ENCODE assay signal across 18 cellular contexts in the genomic region with DNA sequence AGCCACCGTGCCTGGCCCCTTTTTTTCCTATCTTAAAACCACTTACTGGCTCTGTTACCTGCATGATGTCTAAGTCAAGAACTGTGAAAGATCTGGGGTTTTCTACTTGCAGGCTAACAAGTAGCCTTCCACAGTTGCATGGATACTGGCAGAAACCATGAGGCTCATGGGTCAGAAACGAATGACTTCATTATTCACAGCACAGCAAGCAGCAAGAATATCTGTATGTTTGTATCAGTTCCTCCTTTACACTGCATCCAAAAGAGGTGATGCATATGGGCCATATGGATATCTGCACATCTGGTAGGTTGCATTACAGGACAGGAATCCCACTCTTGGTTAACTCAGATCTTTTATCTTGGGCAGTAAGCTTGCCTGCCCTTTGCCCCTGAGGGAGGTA.
DNase-seq lines count a peak whose midpoint lies in the region; ATAC-seq, FAIRE-seq and TF ChIP-seq lines count a peak whose summit lies in the region.
"Had no signal": no experiment of that assay in that cellular context is flagged by ENCODE, and none has a peak within 500 bp of the region (broad histone marks: within the 10 kb centered on the region; RNA-seq: fewer than 3 reads in every experiment).

No MANE protein-coding gene starts in this region.

- no peaks in the 10 kb centered on the region for H4K20me1 ChIP-seq in keratinocyte (ENCODE audit: control insufficient read depth, extremely low read depth, insufficient read depth, low read length)

- dilution Hi-C loops in keratinocyte (cut with MboI; ENCODE audit: extremely low pct_ligation_motif_present, low sequenced_read_pairs) = no loop called here

- ATAC-seq in GM19351 (IDR thresholded peaks at IDR 0.05; ENCODE audit: unreplicated experiment) (peak; percentile 48), HG03039 (IDR thresholded peaks at IDR 0.05; ENCODE audit: unreplicated experiment) (peak; percentile 64), sciatic nerve (no peak), aorta (ENCODE audit: low FRiP score) (no peak), HG03135 (IDR thresholded peaks at IDR 0.05; ENCODE audit: unreplicated experiment) (no peak)
- ATAC-seq: A549, SK-N-SH treated with all-trans-retinoic acid at 6 μM for 48 hours had no signal

- no peak overlapping the region for H2AFZ ChIP-seq in keratinocyte (ENCODE audit: control insufficient read depth, low read length)

- no peaks in the 10 kb centered on the region for H3K36me3 ChIP-seq in keratinocyte (ENCODE audit: control insufficient read depth in 2 of 2, extremely low read depth in 1 of 2, insufficient read depth in 2 of 2, low read length in 2 of 2)
- no peaks in the 10 kb centered on the region for H3K36me3 ChIP-seq in aorta (ENCODE audit: control insufficient read depth in 1 of 2, insufficient read depth in 2 of 2, low read length in 1 of 2)
- H3K36me3 ChIP-seq: MG63, Peyer's patch had no signal

- 95 to 97% methylated on average over 2 of the region's 2 CpGs for WGBS in aorta, 2 donors

- peak; percentile 26 for FAIRE-seq in keratinocyte (lab: Jason Lieb, UNC)
- FAIRE-seq: A549, D721Med had no signal

- H3K27ac ChIP-seq in keratinocyte (ENCODE audit: control insufficient read depth, insufficient read depth, low read length) = no peak overlapping the region
- H3K27ac ChIP-seq in aorta (ENCODE audit: low read depth in 1 of 2, low read length in 2 of 2) = no peak overlapping the region
- H3K27ac ChIP-seq: A549, Peyer's patch had no signal

- TF ChIP-seq CTCF in GM12865 (IDR thresholded peaks at IDR 0.05; ENCODE audit: insufficient read depth, low read depth, low read length, missing control alignments) = no peak
- TF ChIP-seq CTCF in keratinocyte (optimal IDR thresholded peaks at IDR 0.05 in 1 of 3, IDR thresholded peaks at IDR 0.05 in 1 of 3, conservative IDR thresholded peaks at IDR 0.05 in 1 of 3; ENCODE audit: extremely low read depth in 1 of 3, insufficient read depth in 2 of 3, low read length in 3 of 3) = no peak

- H3K4me1 ChIP-seq in keratinocyte (ENCODE audit: control insufficient read depth, extremely low read depth, insufficient read depth, low read length) (no peaks in the 10 kb centered on the region), aorta (ENCODE audit: control insufficient read depth in 1 of 2, insufficient read depth in 2 of 2, low read length in 2 of 2) (peaks cover 0 to 3% of the 10 kb centered on the region in 2 donors)
- H3K4me1 ChIP-seq: A549, Peyer's patch had no signal

- H3K9me3 ChIP-seq in keratinocyte (ENCODE audit: control insufficient read depth, low read depth, low read length) = no peaks in the 10 kb centered on the region
- no peaks in the 10 kb centered on the region for H3K9me3 ChIP-seq in aorta (ENCODE audit: control insufficient read depth, low read length)
- H3K9me3 ChIP-seq: A549, MG63, Peyer's patch had no signal

- no peaks in the 10 kb centered on the region for H3K27me3 ChIP-seq in keratinocyte (ENCODE audit: control insufficient read depth, extremely low read depth, insufficient read depth, low read length)
- no peaks in the 10 kb centered on the region for H3K27me3 ChIP-seq in aorta (ENCODE audit: control insufficient read depth in 1 of 2, insufficient read depth in 2 of 2, low read length in 1 of 2)
- H3K27me3 ChIP-seq: MG63, Peyer's patch had no signal

- intact Hi-C loops in sciatic nerve (cut with DNase I) = no loop called here
- intact Hi-C loops in aorta (cut with DNase I) = no loop called here

- DNase-seq in GM12865 (ENCODE audit: low read depth) (peak; percentile 3), keratinocyte (ENCODE audit: low read depth, low spot score) (no peak), sciatic nerve (ENCODE audit: low spot score) (no peak), aorta (no peak)
- DNase-seq: DMS53, GDM1, MG63, NCI-H1092 treated with DMSO at 0.1 percent for 48 hours, NCI-H2029 treated with DMSO at 0.1 percent for 48 hours, NCI-H2171 treated with DMSO at 0.1 percent for 48 hours, NCI-H524 treated with DMSO at 0.1 percent for 48 hours, Peyer's patch had no signal

- no peak overlapping the region for H3K4me2 ChIP-seq in keratinocyte (ENCODE audit: control insufficient read depth, extremely low read depth, insufficient read depth, low read depth, low read length)
- H3K4me2 ChIP-seq: A549 had no signal

- H3K4me3 ChIP-seq in GM12865 (ENCODE audit: low read depth, low read length) (no peak overlapping the region), keratinocyte (ENCODE audit: control insufficient read depth in 2 of 3, extremely low read depth in 1 of 3, insufficient read depth in 2 of 3, low read depth in 1 of 3, low read length in 3 of 3) (no peak overlapping the region), aorta (ENCODE audit: low read length in 2 of 2) (no peak overlapping the region)
- H3K4me3 ChIP-seq: A549, MG63, Peyer's patch had no signal

- H3K9me1 ChIP-seq in keratinocyte (ENCODE audit: control insufficient read depth, extremely low read depth, insufficient read depth, low read length) = no peaks in the 10 kb centered on the region

- H3K79me2 ChIP-seq in keratinocyte (ENCODE audit: control insufficient read depth, insufficient read depth, low read length) = no peaks in the 10 kb centered on the region

- H3K9ac ChIP-seq in keratinocyte (ENCODE audit: control insufficient read depth, extremely low read depth, insufficient read depth, low read length) = no peak overlapping the region

Comparison
In these comparisons a context has a peak if more than half of its experiments do, and no peak if none do; other contexts are left out.
1. ATAC-seq: peak in GM19351 (single experiment) and HG03039 (single experiment); none in sciatic nerve (single experiment), aorta (single experiment) and HG03135 (single experiment).